Comparison of ENCODE assay signal across 9 cellular contexts in the genomic region with DNA sequence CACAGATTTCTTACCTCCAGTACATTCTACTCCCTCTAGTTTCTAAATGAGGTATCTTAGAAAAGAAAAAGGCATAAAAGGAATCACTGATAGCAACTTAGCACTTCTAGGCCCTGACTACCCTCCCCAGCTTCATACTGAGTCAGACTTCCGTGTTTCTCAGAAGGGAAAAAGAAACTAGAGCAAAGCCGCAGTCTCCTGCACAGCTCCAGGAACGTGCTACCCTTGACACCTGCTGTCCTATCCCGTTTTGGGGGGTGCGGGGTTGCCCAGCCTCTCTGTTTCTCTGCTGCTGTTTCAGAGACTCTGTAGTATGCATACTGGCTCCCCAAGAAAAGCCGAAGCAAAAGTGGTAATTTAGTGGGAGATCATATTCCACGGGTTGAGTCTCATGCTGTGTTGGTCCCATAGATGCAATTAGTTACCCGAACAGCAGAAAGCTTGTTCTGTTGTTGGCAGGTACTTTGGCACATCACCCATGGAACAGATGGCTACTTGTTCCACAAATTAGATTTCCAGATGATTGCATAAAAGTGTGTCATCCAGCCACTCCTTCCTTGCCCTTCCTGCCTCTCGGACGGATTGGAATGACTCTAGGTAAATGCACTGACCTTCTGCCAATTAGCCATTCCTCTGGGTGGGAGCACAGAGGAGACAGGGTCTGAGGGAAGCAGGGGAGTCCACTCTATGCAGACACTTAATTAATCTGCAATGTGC.
DNase-seq lines count a peak whose midpoint lies in the region; ATAC-seq and TF ChIP-seq lines count a peak whose summit lies in the region.
"Had no signal": no experiment of that assay in that cellular context is flagged by ENCODE, and none has a peak within 500 bp of the region (broad histone marks: within the 10 kb centered on the region; RNA-seq: fewer than 3 reads in every experiment).

No MANE protein-coding gene starts in this region.

- H3K27me3 ChIP-seq in MM.1S (replicated peaks; ENCODE audit: insufficient read depth, low read length), result no peaks in the 10 kb centered on the region

- DNase-seq in MM.1S (peak; percentile 64), T-helper 2 cell (peak in 4 of 5 experiments; percentile 11 to 96 (median 37)), germinal center (ENCODE audit: low spot score) (no peak), foreskin melanocyte (no peak)
- peak in 1 of 2 donors; percentile 51 for DNase-seq in activated naive CD4-positive, alpha-beta T cell treated with anti-CD3 and anti-CD28 coated beads, Interleukin-2, amount 50 U/mL, for 72 hours (ENCODE audit: low spot score in 2 of 2)
- DNase-seq in stimulated activated CD4-positive, alpha-beta T cell treated with anti-CD3 and anti-CD28 coated beads, TNF-alpha, amount 100 ng/mL, for 48 hours (ENCODE audit: low read depth in 3 of 3), result peak; percentile 15 to 47 (median 24)
- DNase-seq in effector CD8-positive, alpha-beta T cell (lab: John Stamatoyannopoulos, UW), result no peak
- DNase-seq: Right ventricle myocardium superior had no signal

- H3K4me3 ChIP-seq in MM.1S (ENCODE audit: low read length), result no peak overlapping the region

- H3K4me1 ChIP-seq in MM.1S (ENCODE audit: low read length), result no peaks in the 10 kb centered on the region; the same call in 1 of the 2 replicates

- no peaks in the 10 kb centered on the region for H3K36me3 ChIP-seq in MM.1S (replicated peaks; ENCODE audit: insufficient read depth, low read length)

- TF ChIP-seq CTCF in MM.1S (IDR thresholded peaks at IDR 0.05; ENCODE audit: low read length), result no peak

- peak overlapping the region; percentile 16 to 55 for H3K27ac Mint-ChIP-seq in activated naive CD4-positive, alpha-beta T cell treated with anti-CD3 and anti-CD28 coated beads, Interleukin-2, amount 50 U/mL, for 72 hours

- no peaks in the 10 kb centered on the region for H3K9me3 ChIP-seq in MM.1S (replicated peaks; ENCODE audit: insufficient read depth, low read length)

- H3K9me3 Mint-ChIP-seq in activated naive CD4-positive, alpha-beta T cell treated with anti-CD3 and anti-CD28 coated beads, Interleukin-2, amount 50 U/mL, for 72 hours, result peaks cover 9 to 12% of the 10 kb centered on the region in 2 donors

- no peaks in the 10 kb centered on the region for H3F3A ChIP-seq in MM.1S (ENCODE audit: insufficient read depth, low read length)

- ATAC-seq in activated naive CD4-positive, alpha-beta T cell treated with anti-CD3 and anti-CD28 coated beads, Interleukin-2, amount 50 U/mL, for 72 hours, result peak; percentile 81 to 86
- ATAC-seq in GM18519 (IDR thresholded peaks at IDR 0.05; ENCODE audit: low FRiP score, unreplicated experiment), result no peak

- no peak overlapping the region for H3K4me2 ChIP-seq in MM.1S (ENCODE audit: low read depth, low read length)

- H3K79me2 ChIP-seq in MM.1S (ENCODE audit: low read length), result no peaks in the 10 kb centered on the region

- peaks cover 10 to 19% of the 10 kb centered on the region in 2 donors for H3K36me3 Mint-ChIP-seq in activated naive CD4-positive, alpha-beta T cell treated with anti-CD3 and anti-CD28 coated beads, Interleukin-2, amount 50 U/mL, for 72 hours

- no peaks in the 10 kb centered on the region for H3K9me2 ChIP-seq in MM.1S (replicated peaks; ENCODE audit: insufficient read depth, low read length)

- H2AFZ ChIP-seq in MM.1S (ENCODE audit: low read length), result no peak overlapping the region

- peak overlapping the region; percentile 18; the same call in 1 of the 2 replicates for H3K27ac ChIP-seq in MM.1S (ENCODE audit: low read length)

- no peak overlapping the region for H3K9ac ChIP-seq in MM.1S (ENCODE audit: low read length)

- H4K20me1 ChIP-seq in MM.1S (ENCODE audit: insufficient read depth, low read length), result no peaks in the 10 kb centered on the region

Comparison
In these comparisons a context has a peak if more than half of its experiments do, and no peak if none do; other contexts are left out.
1. DNase-seq: peak in MM.1S (single experiment), T-helper 2 cell (4 of 5) and stimulated activated CD4-positive, alpha-beta T cell treated with anti-CD3 and anti-CD28 coated beads, TNF-alpha, amount 100 ng/mL, for 48 hours (3 of 3); none in germinal center (single experiment), effector CD8-positive, alpha-beta T cell (single experiment) and foreskin melanocyte (single experiment).